In the genomic region with DNA sequence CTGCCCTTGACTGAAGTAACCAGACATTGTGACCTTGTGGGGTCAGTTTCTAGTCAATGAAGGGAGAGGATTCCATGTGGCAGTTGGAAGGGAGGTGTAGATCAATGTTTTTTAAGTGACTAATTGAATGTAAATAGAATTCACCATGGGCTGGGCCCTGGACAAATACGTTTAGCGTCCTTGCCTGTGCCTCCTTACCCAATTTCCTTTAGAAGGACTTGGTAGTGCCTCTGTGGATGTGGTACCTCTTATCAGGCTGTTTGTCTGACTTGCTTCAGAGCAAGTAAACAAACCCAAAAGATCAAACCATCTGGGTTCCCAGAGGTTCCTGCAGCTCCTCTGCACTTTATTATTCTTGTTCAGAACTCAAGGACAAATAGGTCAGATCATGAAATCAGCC, we compare ENCODE assay signal across 1 cellular context.
A peak's percentile ranks its signal among the peaks of the same experiment; 100 is the strongest.
TF ChIP-seq lines count a peak whose summit lies in the region.

No MANE protein-coding gene starts in this region.

TF ChIP-seq in HepG2, 621 proteins besides CTCF, POLR2A, EP300 and RAD21 (continued from another document and continues in another):
- no peak for TF ChIP-seq NCOA1 (CRISPR knock-in tag; IDR thresholded peaks at IDR 0.05)
- no peak for TF ChIP-seq NKX3-1 (CRISPR knock-in tag; IDR thresholded peaks at IDR 0.05)
- TF ChIP-seq, protein P1, sequence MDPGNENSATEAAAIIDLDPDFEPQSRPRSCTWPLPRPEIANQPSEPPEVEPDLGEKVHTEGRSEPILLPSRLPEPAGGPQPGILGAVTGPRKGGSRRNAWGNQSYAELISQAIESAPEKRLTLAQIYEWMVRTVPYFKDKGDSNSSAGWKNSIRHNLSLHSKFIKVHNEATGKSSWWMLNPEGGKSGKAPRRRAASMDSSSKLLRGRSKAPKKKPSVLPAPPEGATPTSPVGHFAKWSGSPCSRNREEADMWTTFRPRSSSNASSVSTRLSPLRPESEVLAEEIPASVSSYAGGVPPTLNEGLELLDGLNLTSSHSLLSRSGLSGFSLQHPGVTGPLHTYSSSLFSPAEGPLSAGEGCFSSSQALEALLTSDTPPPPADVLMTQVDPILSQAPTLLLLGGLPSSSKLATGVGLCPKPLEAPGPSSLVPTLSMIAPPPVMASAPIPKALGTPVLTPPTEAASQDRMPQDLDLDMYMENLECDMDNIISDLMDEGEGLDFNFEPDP (CRISPR knock-in tag; conservative IDR thresholded peaks at IDR 0.05), result no peak
- no peak for TF ChIP-seq ZBTB40 (IDR thresholded peaks at IDR 0.05)
- peak; percentile 53; the same call in 1 of the 2 replicates for TF ChIP-seq ZBTB40 (CRISPR knock-in tag; IDR thresholded peaks at IDR 0.05)
- no peak for TF ChIP-seq ZNF883 (CRISPR knock-in tag; IDR thresholded peaks at IDR 0.05; ENCODE audit: not compliant biosample characterization)
- TF ChIP-seq, protein P2, sequence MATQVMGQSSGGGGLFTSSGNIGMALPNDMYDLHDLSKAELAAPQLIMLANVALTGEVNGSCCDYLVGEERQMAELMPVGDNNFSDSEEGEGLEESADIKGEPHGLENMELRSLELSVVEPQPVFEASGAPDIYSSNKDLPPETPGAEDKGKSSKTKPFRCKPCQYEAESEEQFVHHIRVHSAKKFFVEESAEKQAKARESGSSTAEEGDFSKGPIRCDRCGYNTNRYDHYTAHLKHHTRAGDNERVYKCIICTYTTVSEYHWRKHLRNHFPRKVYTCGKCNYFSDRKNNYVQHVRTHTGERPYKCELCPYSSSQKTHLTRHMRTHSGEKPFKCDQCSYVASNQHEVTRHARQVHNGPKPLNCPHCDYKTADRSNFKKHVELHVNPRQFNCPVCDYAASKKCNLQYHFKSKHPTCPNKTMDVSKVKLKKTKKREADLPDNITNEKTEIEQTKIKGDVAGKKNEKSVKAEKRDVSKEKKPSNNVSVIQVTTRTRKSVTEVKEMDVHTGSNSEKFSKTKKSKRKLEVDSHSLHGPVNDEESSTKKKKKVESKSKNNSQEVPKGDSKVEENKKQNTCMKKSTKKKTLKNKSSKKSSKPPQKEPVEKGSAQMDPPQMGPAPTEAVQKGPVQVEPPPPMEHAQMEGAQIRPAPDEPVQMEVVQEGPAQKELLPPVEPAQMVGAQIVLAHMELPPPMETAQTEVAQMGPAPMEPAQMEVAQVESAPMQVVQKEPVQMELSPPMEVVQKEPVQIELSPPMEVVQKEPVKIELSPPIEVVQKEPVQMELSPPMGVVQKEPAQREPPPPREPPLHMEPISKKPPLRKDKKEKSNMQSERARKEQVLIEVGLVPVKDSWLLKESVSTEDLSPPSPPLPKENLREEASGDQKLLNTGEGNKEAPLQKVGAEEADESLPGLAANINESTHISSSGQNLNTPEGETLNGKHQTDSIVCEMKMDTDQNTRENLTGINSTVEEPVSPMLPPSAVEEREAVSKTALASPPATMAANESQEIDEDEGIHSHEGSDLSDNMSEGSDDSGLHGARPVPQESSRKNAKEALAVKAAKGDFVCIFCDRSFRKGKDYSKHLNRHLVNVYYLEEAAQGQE (IDR thresholded peaks at IDR 0.05; ENCODE audit: borderline replicate concordance in 1 of 2, low read depth in 1 of 2, low read length in 2 of 2), result peak in 1 of 2 experiments; percentile 29; a peak in 1 of 4 replicates
- TF ChIP-seq ZNF235 (CRISPR knock-in tag; IDR thresholded peaks at IDR 0.05; ENCODE audit: borderline replicate concordance), result no peak
- no peak for TF ChIP-seq ZNF761 (CRISPR knock-in tag; conservative IDR thresholded peaks at IDR 0.05)
- no peak for TF ChIP-seq FOXM1 (CRISPR knock-in tag; IDR thresholded peaks at IDR 0.05)
- TF ChIP-seq YY1 (IDR thresholded peaks at IDR 0.05; ENCODE audit: insufficient read depth, insufficient replicate concordance, low read depth, low read length), result no peak
- TF ChIP-seq ZNF564 (CRISPR knock-in tag; IDR thresholded peaks at IDR 0.05), result no peak
- TF ChIP-seq ZNF772 (CRISPR knock-in tag; IDR thresholded peaks at IDR 0.05), result no peak
- TF ChIP-seq U2AF2 (IDR thresholded peaks at IDR 0.05; ENCODE audit: low read depth, low read length), result no peak
- TF ChIP-seq ZNF230 (CRISPR knock-in tag; IDR thresholded peaks at IDR 0.05), result no peak
- TF ChIP-seq ZNF20 (CRISPR knock-in tag; IDR thresholded peaks at IDR 0.05), result no peak
- peak; percentile 52; the same call in 1 of the 2 replicates for TF ChIP-seq NR2F2 (IDR thresholded peaks at IDR 0.05; ENCODE audit: borderline replicate concordance, low read depth)
- no peak for TF ChIP-seq MAF1 (CRISPR knock-in tag; IDR thresholded peaks at IDR 0.05; ENCODE audit: borderline replicate concordance)
- no peak for TF ChIP-seq ZNF274 (CRISPR knock-in tag; IDR thresholded peaks at IDR 0.05)
- TF ChIP-seq ZNF557 (CRISPR knock-in tag; IDR thresholded peaks at IDR 0.05), result no peak
- TF ChIP-seq, protein P3, sequence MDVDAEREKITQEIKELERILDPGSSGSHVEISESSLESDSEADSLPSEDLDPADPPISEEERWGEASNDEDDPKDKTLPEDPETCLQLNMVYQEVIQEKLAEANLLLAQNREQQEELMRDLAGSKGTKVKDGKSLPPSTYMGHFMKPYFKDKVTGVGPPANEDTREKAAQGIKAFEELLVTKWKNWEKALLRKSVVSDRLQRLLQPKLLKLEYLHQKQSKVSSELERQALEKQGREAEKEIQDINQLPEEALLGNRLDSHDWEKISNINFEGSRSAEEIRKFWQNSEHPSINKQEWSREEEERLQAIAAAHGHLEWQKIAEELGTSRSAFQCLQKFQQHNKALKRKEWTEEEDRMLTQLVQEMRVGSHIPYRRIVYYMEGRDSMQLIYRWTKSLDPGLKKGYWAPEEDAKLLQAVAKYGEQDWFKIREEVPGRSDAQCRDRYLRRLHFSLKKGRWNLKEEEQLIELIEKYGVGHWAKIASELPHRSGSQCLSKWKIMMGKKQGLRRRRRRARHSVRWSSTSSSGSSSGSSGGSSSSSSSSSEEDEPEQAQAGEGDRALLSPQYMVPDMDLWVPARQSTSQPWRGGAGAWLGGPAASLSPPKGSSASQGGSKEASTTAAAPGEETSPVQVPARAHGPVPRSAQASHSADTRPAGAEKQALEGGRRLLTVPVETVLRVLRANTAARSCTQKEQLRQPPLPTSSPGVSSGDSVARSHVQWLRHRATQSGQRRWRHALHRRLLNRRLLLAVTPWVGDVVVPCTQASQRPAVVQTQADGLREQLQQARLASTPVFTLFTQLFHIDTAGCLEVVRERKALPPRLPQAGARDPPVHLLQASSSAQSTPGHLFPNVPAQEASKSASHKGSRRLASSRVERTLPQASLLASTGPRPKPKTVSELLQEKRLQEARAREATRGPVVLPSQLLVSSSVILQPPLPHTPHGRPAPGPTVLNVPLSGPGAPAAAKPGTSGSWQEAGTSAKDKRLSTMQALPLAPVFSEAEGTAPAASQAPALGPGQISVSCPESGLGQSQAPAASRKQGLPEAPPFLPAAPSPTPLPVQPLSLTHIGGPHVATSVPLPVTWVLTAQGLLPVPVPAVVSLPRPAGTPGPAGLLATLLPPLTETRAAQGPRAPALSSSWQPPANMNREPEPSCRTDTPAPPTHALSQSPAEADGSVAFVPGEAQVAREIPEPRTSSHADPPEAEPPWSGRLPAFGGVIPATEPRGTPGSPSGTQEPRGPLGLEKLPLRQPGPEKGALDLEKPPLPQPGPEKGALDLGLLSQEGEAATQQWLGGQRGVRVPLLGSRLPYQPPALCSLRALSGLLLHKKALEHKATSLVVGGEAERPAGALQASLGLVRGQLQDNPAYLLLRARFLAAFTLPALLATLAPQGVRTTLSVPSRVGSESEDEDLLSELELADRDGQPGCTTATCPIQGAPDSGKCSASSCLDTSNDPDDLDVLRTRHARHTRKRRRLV (CRISPR knock-in tag; IDR thresholded peaks at IDR 0.05), result no peak
- TF ChIP-seq ZNF296 (CRISPR knock-in tag; conservative IDR thresholded peaks at IDR 0.05), result no peak
- no peak for TF ChIP-seq ZNF549 (CRISPR knock-in tag; IDR thresholded peaks at IDR 0.05)
- TF ChIP-seq, protein P4, sequence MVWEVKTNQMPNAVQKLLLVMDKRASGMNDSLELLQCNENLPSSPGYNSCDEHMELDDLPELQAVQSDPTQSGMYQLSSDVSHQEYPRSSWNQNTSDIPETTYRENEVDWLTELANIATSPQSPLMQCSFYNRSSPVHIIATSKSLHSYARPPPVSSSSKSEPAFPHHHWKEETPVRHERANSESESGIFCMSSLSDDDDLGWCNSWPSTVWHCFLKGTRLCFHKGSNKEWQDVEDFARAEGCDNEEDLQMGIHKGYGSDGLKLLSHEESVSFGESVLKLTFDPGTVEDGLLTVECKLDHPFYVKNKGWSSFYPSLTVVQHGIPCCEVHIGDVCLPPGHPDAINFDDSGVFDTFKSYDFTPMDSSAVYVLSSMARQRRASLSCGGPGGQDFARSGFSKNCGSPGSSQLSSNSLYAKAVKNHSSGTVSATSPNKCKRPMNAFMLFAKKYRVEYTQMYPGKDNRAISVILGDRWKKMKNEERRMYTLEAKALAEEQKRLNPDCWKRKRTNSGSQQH (CRISPR knock-in tag; IDR thresholded peaks at IDR 0.05; ENCODE audit: low read depth), result no peak
- no peak for TF ChIP-seq ZNF44 (CRISPR knock-in tag; IDR thresholded peaks at IDR 0.05)
- TF ChIP-seq HOXA7 (CRISPR knock-in tag; IDR thresholded peaks at IDR 0.05), result no peak
- TF ChIP-seq ZNF780A (CRISPR knock-in tag; IDR thresholded peaks at IDR 0.05), result no peak
- TF ChIP-seq NFE2 (CRISPR knock-in tag; IDR thresholded peaks at IDR 0.05), result no peak
- no peak for TF ChIP-seq ZNF704 (CRISPR knock-in tag; IDR thresholded peaks at IDR 0.05; ENCODE audit: borderline replicate concordance)
- TF ChIP-seq JUN (CRISPR knock-in tag; IDR thresholded peaks at IDR 0.05), result peak; percentile 73; the same call in 1 of the 2 replicates
- TF ChIP-seq SCMH1 (CRISPR knock-in tag; IDR thresholded peaks at IDR 0.05; ENCODE audit: borderline replicate concordance), result no peak
- peak; percentile 41; the same call in 1 of the 2 replicates for TF ChIP-seq JUNB (CRISPR knock-in tag; IDR thresholded peaks at IDR 0.05; ENCODE audit: borderline replicate concordance)
- TF ChIP-seq CHCHD3 (CRISPR knock-in tag; IDR thresholded peaks at IDR 0.05), result no peak
- TF ChIP-seq CREM (IDR thresholded peaks at IDR 0.05), result peak; percentile 64; the same call in 1 of the 2 replicates
- TF ChIP-seq CREM (CRISPR knock-in tag; IDR thresholded peaks at IDR 0.05), result no peak
- TF ChIP-seq PAF1 (CRISPR knock-in tag; IDR thresholded peaks at IDR 0.05), result no peak
- TF ChIP-seq GLMP (CRISPR knock-in tag; IDR thresholded peaks at IDR 0.05; ENCODE audit: borderline replicate concordance), result no peak
